8 cellular contexts compared by ENCODE assay signal in the genomic region with DNA sequence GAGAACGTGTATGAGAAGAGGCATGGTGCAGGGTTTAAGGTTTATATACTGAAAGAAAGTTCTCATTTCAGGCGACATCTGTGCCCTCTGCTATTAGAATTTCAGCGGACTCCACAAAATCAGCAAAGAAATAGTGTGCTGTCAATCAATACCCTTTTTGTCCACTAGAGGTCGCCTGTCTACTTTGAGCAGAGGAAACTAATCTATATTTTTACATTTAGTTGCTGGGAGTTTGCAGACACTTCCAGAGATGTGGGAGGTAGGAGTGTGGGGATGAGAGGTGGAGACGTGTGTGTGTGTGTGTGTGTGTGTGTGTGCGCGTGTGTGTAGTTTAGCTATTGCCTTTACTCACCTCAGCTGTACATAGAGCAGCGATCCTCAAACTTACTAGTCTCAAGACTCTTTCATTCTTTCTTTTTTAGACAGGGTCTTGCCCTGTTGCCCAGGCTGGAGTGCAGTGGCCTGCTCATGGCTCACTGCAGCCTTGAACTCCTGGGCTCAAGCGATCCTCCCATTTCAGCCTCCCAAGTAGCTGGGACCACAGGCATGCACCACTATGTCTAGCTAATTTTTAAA. TPM values are rescaled to one million over a fixed set of nuclear protein-coding genes. Genes with fewer than 3 reads are reported as not detected.
DNase-seq lines count a peak whose midpoint lies in the region; ATAC-seq, FAIRE-seq and TF ChIP-seq lines count a peak whose summit lies in the region.

No MANE protein-coding gene starts in this region.

- H3K27ac ChIP-seq in A549 (no peak overlapping the region), SU-DHL-6 (ENCODE audit: low read depth, low read length) (no peak overlapping the region)

- H3K9me3 ChIP-seq in A549 (no peaks in the 10 kb centered on the region), SU-DHL-6 (ENCODE audit: insufficient read depth, low read length) (no peaks in the 10 kb centered on the region)

- no peak for TF ChIP-seq POLR2A in A549 (IDR thresholded peaks at IDR 0.05; ENCODE audit: low read length)

- H3K4me2 ChIP-seq in A549 (no peak overlapping the region), SU-DHL-6 (ENCODE audit: low read depth, low read length, poor library complexity, severe bottlenecking) (no peak overlapping the region)

- WGBS in A549 (ENCODE audit: missing lambda C conversion rate): 25% methylated on average over 9 of the region's 9 CpGs

- FAIRE-seq in A549 (lab: Jason Lieb, UNC): peak; percentile 73

- no peaks in the 10 kb centered on the region for H3K36me3 Mint-ChIP-seq in nephron (ENCODE audit: low read depth)

- peak; percentile 71 to 78 for TF ChIP-seq RAD21 in A549 (conservative IDR thresholded peaks at IDR 0.05 in 1 of 2, IDR thresholded peaks at IDR 0.05 in 1 of 2)

- H3K4me3 Mint-ChIP-seq in nephron: no peak overlapping the region

- H3K4me1 Mint-ChIP-seq in nephron: peaks cover 8% of the 10 kb centered on the region

- POLR2A ChIA-PET in A549 (lab: Yijun Ruan, JAX): interaction anchor here (0.5 to 1.2 kb wide), 3 partner anchors 10 to 27 kb away, joined by 3 to 5 read pairs (median 4); a partner anchor contains a TSS

- no peaks in the 10 kb centered on the region for H4K20me1 ChIP-seq in SU-DHL-6 (ENCODE audit: low read depth, low read length)

- CTCF ChIA-PET in A549 (lab: Yijun Ruan, JAX): interaction anchor here (0.5 to 12.3 kb wide), 37 partner anchors 9 to 420 kb away, joined by 3 to 160 read pairs (median 5); a partner anchor contains a TSS

- no peak for TF ChIP-seq EP300 in A549 (IDR thresholded peaks at IDR 0.05)

- no peaks in the 10 kb centered on the region for H3K27me3 ChIP-seq in SU-DHL-6 (ENCODE audit: low read length)

- DNase-seq in A549 (ENCODE audit: low read depth in 1 of 2, low spot score in 1 of 2) (peak; percentile 50 to 77), EH (ENCODE audit: low read depth) (peak; percentile 63), NCI-H1092 treated with DMSO at 0.1 percent for 48 hours (lab: John Stamatoyannopoulos, UW) (peak; percentile 23), epithelial cell of esophagus (ENCODE audit: low read depth) (peak; percentile 66)

- no peaks in the 10 kb centered on the region for H3K79me2 ChIP-seq in SU-DHL-6 (ENCODE audit: insufficient read depth, low read length)

- peaks cover 12% of the 10 kb centered on the region for H3K4me1 ChIP-seq in A549

- ATAC-seq in A549: peak; percentile 34 to 35; a peak in 3 of 6 replicates
- ATAC-seq in HG02938 (IDR thresholded peaks at IDR 0.05; ENCODE audit: unreplicated experiment): no peak
- no peak for ATAC-seq in GM18909 (IDR thresholded peaks at IDR 0.05; ENCODE audit: poor library complexity, unreplicated experiment)

- H3K36me3 ChIP-seq in SU-DHL-6 (ENCODE audit: low read length): no peaks in the 10 kb centered on the region

- TF ChIP-seq CTCF in A549 (IDR thresholded peaks at IDR 0.05): peak; percentile 92
- TF ChIP-seq CTCF in SU-DHL-6 (IDR thresholded peaks at IDR 0.05; ENCODE audit: insufficient read depth, low read length, poor library complexity, severe bottlenecking): peak; percentile 81
- peak; percentile 80 for TF ChIP-seq CTCF in epithelial cell of esophagus (IDR thresholded peaks at IDR 0.05; ENCODE audit: insufficient read depth, low read depth, low read length, missing control alignments)
- peak; percentile 68 to 85 (median 77) for TF ChIP-seq CTCF in nephron (IDR thresholded peaks at IDR 0.05; ENCODE audit: unreplicated experiment in 3 of 3)

- H3K4me3 ChIP-seq in A549 (no peak overlapping the region), SU-DHL-6 (ENCODE audit: insufficient read depth, low read length, poor library complexity, severe bottlenecking) (no peak overlapping the region), epithelial cell of esophagus (ENCODE audit: low read length) (no peak overlapping the region)

- no peaks in the 10 kb centered on the region for H3K9me3 Mint-ChIP-seq in nephron

- peaks cover 4% of the 10 kb centered on the region for H3K27me3 Mint-ChIP-seq in nephron (ENCODE audit: low read depth)

- H3K9me2 ChIP-seq in SU-DHL-6 (replicated peaks; ENCODE audit: insufficient read depth, low read length): no peaks in the 10 kb centered on the region

- peaks cover 14% of the 10 kb centered on the region for H3F3A ChIP-seq in SU-DHL-6 (ENCODE audit: insufficient read depth)

- no peak overlapping the region for H3K9ac ChIP-seq in SU-DHL-6 (ENCODE audit: low read length)

- peak overlapping the region in 1 of 3 experiments; percentile 20 for H3K27ac Mint-ChIP-seq in nephron

- H2AFZ ChIP-seq in SU-DHL-6 (ENCODE audit: low read depth, low read length, severe bottlenecking): no peak overlapping the region

TF ChIP-seq in A549, 52 proteins besides CTCF, POLR2A, EP300 and RAD21:
- TF ChIP-seq EHMT2 (IDR thresholded peaks at IDR 0.05; ENCODE audit: low read depth) (no peak), SMC3 (IDR thresholded peaks at IDR 0.05) (peak; percentile 63), GATA3 (IDR thresholded peaks at IDR 0.05; ENCODE audit: borderline replicate concordance) (no peak)
- TF ChIP-seq, protein P1, sequence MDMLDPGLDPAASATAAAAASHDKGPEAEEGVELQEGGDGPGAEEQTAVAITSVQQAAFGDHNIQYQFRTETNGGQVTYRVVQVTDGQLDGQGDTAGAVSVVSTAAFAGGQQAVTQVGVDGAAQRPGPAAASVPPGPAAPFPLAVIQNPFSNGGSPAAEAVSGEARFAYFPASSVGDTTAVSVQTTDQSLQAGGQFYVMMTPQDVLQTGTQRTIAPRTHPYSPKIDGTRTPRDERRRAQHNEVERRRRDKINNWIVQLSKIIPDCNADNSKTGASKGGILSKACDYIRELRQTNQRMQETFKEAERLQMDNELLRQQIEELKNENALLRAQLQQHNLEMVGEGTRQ (IDR thresholded peaks at IDR 0.05): no peak

RNA-seq across cellular contexts. Expression of a gene that starts 9.7 kb away (rescaled TPM):
- polyA plus RNA-seq in A549 (2011; rRNA removed) (1.5 and 1.6 TPM in 2 replicates), A549 (2017; fragmentation: RNase III; extraction: RNeasy Plus Mini Kit Qiagen cat#74134 plus additional on column Dnase treatment) (4.6 to 5.7 TPM (median 5.5 TPM) in 3 replicates)
- 4.2 and 5.9 TPM in 2 replicates for polyA plus RNA-seq in A549 (2012; cell fraction: cytosol; rRNA removed)
- 19.1 and 20.8 TPM in 2 replicates for polyA plus RNA-seq in A549 (2012; cell fraction: nucleus; rRNA removed)
- polyA minus RNA-seq in A549 (2011; rRNA and poly(A)+ RNA removed): 0.21 and 2.1 TPM in 2 replicates

RNA-seq across cellular contexts. Expression of a gene that starts 25.2 kb away (rescaled TPM):
- polyA plus RNA-seq in A549 (2011; rRNA removed) (3.4 and 3.5 TPM in 2 replicates), A549 (2017; fragmentation: RNase III; extraction: RNeasy Plus Mini Kit Qiagen cat#74134 plus additional on column Dnase treatment) (1.4 to 1.6 TPM (median 1.5 TPM) in 3 replicates)
- polyA plus RNA-seq in A549 (2012; cell fraction: cytosol; rRNA removed): 1.9 and 2.5 TPM in 2 replicates
- polyA plus RNA-seq in A549 (2012; cell fraction: nucleus; rRNA removed): 15.1 and 15.4 TPM in 2 replicates
- 1.4 and 2.1 TPM in 2 replicates for polyA minus RNA-seq in A549 (2011; rRNA and poly(A)+ RNA removed)

RNA-seq across cellular contexts. Expression of a gene that starts 28.1 kb away (rescaled TPM):
- polyA plus RNA-seq in A549 (2011; rRNA removed) (6.5 and 9.4 TPM in 2 replicates), A549 (2017; fragmentation: RNase III; extraction: RNeasy Plus Mini Kit Qiagen cat#74134 plus additional on column Dnase treatment) (22.2 to 25.7 TPM (median 24.6 TPM) in 3 replicates)
- 8.2 and 9.1 TPM in 2 replicates for polyA plus RNA-seq in A549 (2012; cell fraction: cytosol; rRNA removed)
- 20.7 and 30.6 TPM in 2 replicates for polyA plus RNA-seq in A549 (2012; cell fraction: nucleus; rRNA removed)
- 1.7 and 6.1 TPM in 2 replicates for polyA minus RNA-seq in A549 (2011; rRNA and poly(A)+ RNA removed)

RNA-seq across cellular contexts. Expression of a gene that starts 47.6 kb away (rescaled TPM):
- polyA plus RNA-seq in A549 (2011; rRNA removed) (0.28 and 0.36 TPM in 2 replicates), A549 (2017; fragmentation: RNase III; extraction: RNeasy Plus Mini Kit Qiagen cat#74134 plus additional on column Dnase treatment) (0.13 to 0.25 TPM (median 0.17 TPM) in 3 replicates)
- 0.12 and 0.29 TPM in 2 replicates for polyA plus RNA-seq in A549 (2012; cell fraction: cytosol; rRNA removed)
- 1.2 and 1.4 TPM in 2 replicates for polyA plus RNA-seq in A549 (2012; cell fraction: nucleus; rRNA removed)
- polyA minus RNA-seq in A549 (2011; rRNA and poly(A)+ RNA removed): 0.25 and 0.68 TPM in 2 replicates

RNA-seq across cellular contexts. Expression of a gene that starts 53.4 kb away (rescaled TPM):
- polyA plus RNA-seq in A549 (2011; rRNA removed) (3.6 and 6.0 TPM in 2 replicates), A549 (2017; fragmentation: RNase III; extraction: RNeasy Plus Mini Kit Qiagen cat#74134 plus additional on column Dnase treatment) (8.9 to 9.4 TPM (median 8.9 TPM) in 3 replicates)
- polyA plus RNA-seq in A549 (2012; cell fraction: cytosol; rRNA removed): 8.9 and 15.7 TPM in 2 replicates
- polyA plus RNA-seq in A549 (2012; cell fraction: nucleus; rRNA removed): 21.8 and 21.9 TPM in 2 replicates
- polyA minus RNA-seq in A549 (2011; rRNA and poly(A)+ RNA removed): 3.2 and 5.3 TPM in 2 replicates

Comparison
In these comparisons a context has a peak if more than half of its experiments do, and no peak if none do; other contexts are left out.
1. ATAC-seq: peak in A549 (2 of 2); none in HG02938 (single experiment) and GM18909 (single experiment).
2. Peak in every context shown above with its lines, with median percentiles within 50 percentile points of each other: DNase-seq and CTCF ChIP-seq.